In genomic region chr9:97502222-97502983, GRCh38 we compare ENCODE assay signal across 1 cellular context.
TF ChIP-seq lines count a peak whose summit lies in the region.

No MANE protein-coding gene starts in this region.

TF ChIP-seq in A549, 52 proteins besides CTCF, POLR2A, EP300 and RAD21 (continued from another document):
- TF ChIP-seq USF2 (IDR thresholded peaks at IDR 0.05): no peak
- TF ChIP-seq GATA3 (IDR thresholded peaks at IDR 0.05; ENCODE audit: borderline replicate concordance): no peak
- no peak for TF ChIP-seq EHMT2 (IDR thresholded peaks at IDR 0.05; ENCODE audit: low read depth)
TF ChIP-seq in A549: peak in this region for 0.
